18 cellular contexts compared by ENCODE assay signal in the genomic region with DNA sequence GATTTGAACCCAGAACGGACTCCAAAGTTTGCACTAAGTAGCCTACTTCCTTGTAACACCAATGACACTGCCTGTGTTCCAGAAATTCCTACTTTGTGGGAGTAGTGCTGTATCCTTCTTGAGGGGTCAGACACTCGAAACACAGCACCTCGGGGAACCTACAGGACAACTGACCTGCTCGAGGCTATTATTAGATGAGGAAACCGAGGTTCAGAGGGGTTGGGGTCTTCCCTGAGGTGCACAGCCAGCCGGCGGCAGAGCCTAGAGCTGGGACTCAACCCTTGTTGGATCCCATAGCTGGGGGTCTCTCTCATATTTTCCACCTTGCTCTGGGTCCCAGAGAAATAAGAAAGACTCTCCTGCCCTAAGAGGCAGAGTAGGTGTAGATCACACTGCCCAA.
DNase-seq lines count a peak whose midpoint lies in the region; ATAC-seq, FAIRE-seq and TF ChIP-seq lines count a peak whose summit lies in the region.
"Had no signal": no experiment of that assay in that cellular context is flagged by ENCODE, and none has a peak within 500 bp of the region (broad histone marks: within the 10 kb centered on the region; RNA-seq: fewer than 3 reads in every experiment).

No MANE protein-coding gene starts in this region.

- H3K9ac ChIP-seq in HepG2 (ENCODE audit: insufficient read depth, low read depth, low read length): no peak overlapping the region
- H3K9ac ChIP-seq: BLaER1 treated with 17β-estradiol and CSF1 and Interleukin-3, amounts not matched to agents 10 nM and 100 nM had no signal

- TF ChIP-seq CTCF in HepG2 (CRISPR knock-in tag; IDR thresholded peaks at IDR 0.05) (no peak), right lobe of liver (IDR thresholded peaks at IDR 0.05) (no peak), coronary artery (IDR thresholded peaks at IDR 0.05) (no peak), prostate gland (IDR thresholded peaks at IDR 0.05) (no peak), adrenal gland (IDR thresholded peaks at IDR 0.05) (no peak), upper lobe of left lung (IDR thresholded peaks at IDR 0.05) (no peak)

- no peak for ATAC-seq in HepG2
- ATAC-seq in right lobe of liver: no peak
- no peak for ATAC-seq in stimulated activated effector memory CD8-positive, alpha-beta T cell treated with anti-CD3 and anti-CD28 coated beads, Interleukin-12 subunit alpha, Interleukin-12 subunit beta, amount 100 ng/mL, for 72 hours
- ATAC-seq in upper lobe of left lung (ENCODE audit: low FRiP score in 2 of 2): no peak
- ATAC-seq: CD8-positive, alpha-beta T cell had no signal

- no peak for TF ChIP-seq RAD21 in HepG2 (CRISPR knock-in tag; IDR thresholded peaks at IDR 0.05)

- H3K27ac Mint-ChIP-seq in stimulated activated effector memory CD8-positive, alpha-beta T cell treated with anti-CD3 and anti-CD28 coated beads, Interleukin-12 subunit alpha, Interleukin-12 subunit beta, amount 100 ng/mL, for 72 hours: no peak overlapping the region
- H3K27ac Mint-ChIP-seq: B cell; CD8-positive, alpha-beta T cell had no signal

- H3K9me3 ChIP-seq in HepG2 (ENCODE audit: low read length): no peaks in the 10 kb centered on the region
- no peaks in the 10 kb centered on the region for H3K9me3 ChIP-seq in right lobe of liver
- H3K9me3 ChIP-seq in prostate gland: no peaks in the 10 kb centered on the region
- H3K9me3 ChIP-seq in adrenal gland (replicated peaks in 1 of 3): no peaks in the 10 kb centered on the region
- H3K9me3 ChIP-seq in upper lobe of left lung: peaks cover 0 to 5% (median 2%) of the 10 kb centered on the region in 4 donors

- CTCF ChIA-PET in HepG2 (lab: Yijun Ruan, JAX; ENCODE audit: low intra/inter-chr PET ratio, low total read pairs): no interaction called here

- no peaks in the 10 kb centered on the region for H4K20me1 ChIP-seq in HepG2 (ENCODE audit: insufficient read depth, low read length)
- H4K20me1 ChIP-seq: BLaER1 treated with 17β-estradiol and CSF1 and Interleukin-3, amounts not matched to agents 10 nM and 100 nM had no signal

- no peaks in the 10 kb centered on the region for H3K36me3 Mint-ChIP-seq in stimulated activated effector memory CD8-positive, alpha-beta T cell treated with anti-CD3 and anti-CD28 coated beads, Interleukin-12 subunit alpha, Interleukin-12 subunit beta, amount 100 ng/mL, for 72 hours
- H3K36me3 Mint-ChIP-seq: CD8-positive, alpha-beta T cell had no signal

- TF ChIP-seq POLR2A in HepG2 (IDR thresholded peaks at IDR 0.05; ENCODE audit: insufficient read depth in 1 of 2, low read depth in 2 of 2, low read length in 2 of 2) (no peak), right lobe of liver (IDR thresholded peaks at IDR 0.05) (no peak), prostate gland (IDR thresholded peaks at IDR 0.05) (no peak), adrenal gland (IDR thresholded peaks at IDR 0.05) (no peak), upper lobe of left lung (IDR thresholded peaks at IDR 0.05) (no peak)

- TF ChIP-seq EP300 in HepG2 (IDR thresholded peaks at IDR 0.05; ENCODE audit: low read depth in 2 of 2, low read length in 2 of 2) (no peak), HepG2 (CRISPR knock-in tag; IDR thresholded peaks at IDR 0.05; ENCODE audit: borderline replicate concordance) (no peak), upper lobe of left lung (IDR thresholded peaks at IDR 0.05) (no peak)

- DNase-seq in HepG2 (ENCODE audit: low spot score) (no peak), right lobe of liver (no peak), coronary artery (ENCODE audit: low spot score) (peak; percentile 69), prostate gland (ENCODE audit: low spot score) (no peak), adrenal gland (no peak), UCSD-AML1 (lab: John Stamatoyannopoulos, UW; ENCODE audit: unreplicated experiment) (no peak), upper lobe of left lung (no peak)
- no peak for DNase-seq in stimulated activated effector memory CD8-positive, alpha-beta T cell treated with anti-CD3 and anti-CD28 coated beads, Interleukin-12 subunit alpha, Interleukin-12 subunit beta, amount 100 ng/mL, for 72 hours (ENCODE audit: low spot score in 2 of 2)
- DNase-seq: 8988T; Calu3; CD8-positive, alpha-beta T cell; DMS79 treated with DMSO at 0.1 percent for 48 hours; GF-D8; GOT3; H9 had no signal

- H3K9me3 Mint-ChIP-seq in stimulated activated effector memory CD8-positive, alpha-beta T cell treated with anti-CD3 and anti-CD28 coated beads, Interleukin-12 subunit alpha, Interleukin-12 subunit beta, amount 100 ng/mL, for 72 hours: no peaks in the 10 kb centered on the region
- H3K9me3 Mint-ChIP-seq: CD8-positive, alpha-beta T cell had no signal

- intact Hi-C loops in HepG2 (cut with micrococcal nuclease; ENCODE audit: unreplicated experiment): no loop called here
- intact Hi-C loops in right lobe of liver (cut with DNase I): no loop called here
- intact Hi-C loops in prostate gland (cut with DNase I): no loop called here
- intact Hi-C loops in adrenal gland (cut with DNase I): no loop called here

- H3K4me1 Mint-ChIP-seq in stimulated activated effector memory CD8-positive, alpha-beta T cell treated with anti-CD3 and anti-CD28 coated beads, Interleukin-12 subunit alpha, Interleukin-12 subunit beta, amount 100 ng/mL, for 72 hours: peaks cover 5% of the 10 kb centered on the region
- H3K4me1 Mint-ChIP-seq: B cell had no signal

- POLR2A ChIA-PET in HepG2 (lab: Yijun Ruan, JAX): interaction anchor here (7.8 kb wide), 1 partner anchor 19 kb away, joined by 79 read pairs; no protein-coding TSS in a partner anchor

- in situ Hi-C loops in HepG2 (cut with HindIII; ENCODE audit: extremely low pct_ligation_motif_present, low pct_unique_long_range_greater_than_20kb): no loop called here

- H3K4me1 ChIP-seq in HepG2 (ENCODE audit: insufficient read depth, low read length): peaks cover 85% of the 10 kb centered on the region
- H3K4me1 ChIP-seq in right lobe of liver: peaks cover 0 to 33% (median 15%) of the 10 kb centered on the region in 4 donors
- H3K4me1 ChIP-seq in prostate gland (replicated peaks): peaks cover 30% of the 10 kb centered on the region
- H3K4me1 ChIP-seq in adrenal gland (replicated peaks in 1 of 2): peaks cover 33 to 46% of the 10 kb centered on the region in 2 donors
- H3K4me1 ChIP-seq in upper lobe of left lung: peaks cover 33 to 60% (median 47%) of the 10 kb centered on the region in 4 donors

- no peaks in the 10 kb centered on the region for H3K79me2 ChIP-seq in HepG2 (ENCODE audit: insufficient read depth, low read length)

- H3K36me3 ChIP-seq in HepG2 (replicated peaks in 1 of 2; ENCODE audit: control insufficient read depth in 1 of 2, insufficient read depth in 2 of 2, low read length in 2 of 2) (no peaks in the 10 kb centered on the region), right lobe of liver (no peaks in the 10 kb centered on the region), prostate gland (no peaks in the 10 kb centered on the region), adrenal gland (replicated peaks in 1 of 2) (no peaks in the 10 kb centered on the region), upper lobe of left lung (no peaks in the 10 kb centered on the region)
- H3K36me3 ChIP-seq: BLaER1 treated with 17β-estradiol and CSF1 and Interleukin-3, amounts not matched to agents 10 nM and 100 nM had no signal

- BruUV-seq in HepG2 (replicated peaks; lab: Mats Ljungman, UMichigan): no TSS peak

- H3K27ac ChIP-seq in HepG2 (ENCODE audit: extremely low read length, insufficient read depth, low read length): no peak overlapping the region
- H3K27ac ChIP-seq in right lobe of liver: no peak overlapping the region
- no peak overlapping the region for H3K27ac ChIP-seq in coronary artery
- peak overlapping the region; percentile 12 to 93 for H3K27ac ChIP-seq in prostate gland
- H3K27ac ChIP-seq in adrenal gland: peak overlapping the region in 1 of 5 donors; percentile 7
- H3K27ac ChIP-seq in upper lobe of left lung: peak overlapping the region in 2 of 4 donors; percentile 19 to 52
- H3K27ac ChIP-seq: BLaER1 treated with 17β-estradiol and CSF1 and Interleukin-3, amounts not matched to agents 10 nM and 100 nM had no signal

- FAIRE-seq in HepG2 (lab: Jason Lieb, UNC): no peak
- FAIRE-seq: HTR-8/SVneo had no signal

- H3K4me3 ChIP-seq in HepG2 (replicated peaks in 1 of 3; ENCODE audit: insufficient read depth in 1 of 3, low read depth in 2 of 3, low read length in 3 of 3) (no peak overlapping the region), right lobe of liver (no peak overlapping the region), coronary artery (no peak overlapping the region), prostate gland (no peak overlapping the region), adrenal gland (no peak overlapping the region), upper lobe of left lung (no peak overlapping the region)
- H3K4me3 ChIP-seq: BLaER1 treated with 17β-estradiol and CSF1 and Interleukin-3, amounts not matched to agents 10 nM and 100 nM had no signal

- H3K27me3 ChIP-seq in HepG2 (ENCODE audit: control insufficient read depth in 1 of 2, insufficient read depth in 2 of 2, low read length in 2 of 2) (no peaks in the 10 kb centered on the region), right lobe of liver (no peaks in the 10 kb centered on the region), prostate gland (replicated peaks; ENCODE audit: insufficient read depth) (no peaks in the 10 kb centered on the region), adrenal gland (no peaks in the 10 kb centered on the region), upper lobe of left lung (no peaks in the 10 kb centered on the region)
- H3K27me3 ChIP-seq: BLaER1 treated with 17β-estradiol and CSF1 and Interleukin-3, amounts not matched to agents 10 nM and 100 nM had no signal

- no peak overlapping the region for H2AFZ ChIP-seq in HepG2 (ENCODE audit: low read length)

- H3K4me3 Mint-ChIP-seq in stimulated activated effector memory CD8-positive, alpha-beta T cell treated with anti-CD3 and anti-CD28 coated beads, Interleukin-12 subunit alpha, Interleukin-12 subunit beta, amount 100 ng/mL, for 72 hours: no peak overlapping the region
- H3K4me3 Mint-ChIP-seq: B cell; CD8-positive, alpha-beta T cell; H9 had no signal

- H3K4me2 ChIP-seq in HepG2 (ENCODE audit: low read depth, low read length): no peak overlapping the region

- WGBS in HepG2 (ENCODE audit: low lambda C conversion rate): 78% methylated on average over 7 of the region's 7 CpGs
- WGBS in right lobe of liver (ENCODE audit: insufficient coverage, low coverage, low lambda C conversion rate, missing lambda C conversion rate): no CpG with 5 or more reads among the region's 7 CpGs
- WGBS in prostate gland: 96% methylated on average over 7 of the region's 7 CpGs
- WGBS in adrenal gland, 4 donors: 94 to 98% (median 96%) methylated on average over 7 of the region's 7 CpGs
- WGBS in upper lobe of left lung, 2 donors: 88 to 94% methylated on average over 5 to 7 of the region's 7 CpGs

Comparison
In these comparisons a context has a peak if more than half of its experiments do, and no peak if none do; other contexts are left out.
1. H3K27ac ChIP-seq: peak in prostate gland (2 of 2); none in HepG2 (single experiment), right lobe of liver (0 of 3) and coronary artery (0 of 2).